In the genomic region with DNA sequence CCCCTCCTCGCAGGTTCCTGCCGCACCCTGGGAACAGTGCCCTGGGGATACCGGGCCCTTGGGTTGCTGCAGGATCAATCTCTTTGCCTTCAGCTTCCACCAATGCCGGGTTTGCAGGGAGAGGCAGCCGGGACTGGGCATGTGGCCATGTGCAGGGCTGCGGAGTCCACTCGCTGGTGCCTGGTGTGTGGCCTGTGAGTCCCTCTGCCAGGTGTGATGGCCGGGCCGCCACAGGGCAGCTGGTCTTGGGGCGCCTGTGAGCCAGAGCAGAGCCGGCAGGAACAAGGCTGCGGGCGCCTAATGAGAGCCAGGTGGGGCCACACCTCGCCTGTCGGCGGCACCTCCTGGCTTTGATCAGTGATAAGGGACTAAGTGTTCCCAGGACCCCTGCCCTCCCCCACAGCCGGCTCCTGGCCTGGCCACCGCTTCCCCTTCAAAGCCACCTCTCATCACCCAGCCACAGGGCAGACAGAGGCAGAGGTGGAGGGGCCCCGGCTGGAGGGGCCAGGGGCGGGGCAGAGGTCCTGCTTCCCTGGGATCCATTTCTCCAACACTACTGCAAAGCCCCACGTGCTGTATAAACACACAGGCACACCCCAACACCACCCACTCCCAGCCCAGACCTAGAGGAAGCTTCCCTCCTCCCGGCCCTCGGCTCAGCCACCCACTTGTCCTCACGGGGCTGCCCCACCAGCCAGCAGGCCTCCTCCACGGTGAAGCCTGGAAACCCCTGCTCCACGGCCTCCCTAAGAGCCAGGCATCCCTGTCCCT, we compare ENCODE assay signal across 1 cellular context.
TF ChIP-seq lines count a peak whose summit lies in the region.

No MANE protein-coding gene starts in this region.

TF ChIP-seq in GM23338, 12 proteins besides CTCF, POLR2A, EP300 and RAD21 (continued from another document):
- TF ChIP-seq, protein P1, sequence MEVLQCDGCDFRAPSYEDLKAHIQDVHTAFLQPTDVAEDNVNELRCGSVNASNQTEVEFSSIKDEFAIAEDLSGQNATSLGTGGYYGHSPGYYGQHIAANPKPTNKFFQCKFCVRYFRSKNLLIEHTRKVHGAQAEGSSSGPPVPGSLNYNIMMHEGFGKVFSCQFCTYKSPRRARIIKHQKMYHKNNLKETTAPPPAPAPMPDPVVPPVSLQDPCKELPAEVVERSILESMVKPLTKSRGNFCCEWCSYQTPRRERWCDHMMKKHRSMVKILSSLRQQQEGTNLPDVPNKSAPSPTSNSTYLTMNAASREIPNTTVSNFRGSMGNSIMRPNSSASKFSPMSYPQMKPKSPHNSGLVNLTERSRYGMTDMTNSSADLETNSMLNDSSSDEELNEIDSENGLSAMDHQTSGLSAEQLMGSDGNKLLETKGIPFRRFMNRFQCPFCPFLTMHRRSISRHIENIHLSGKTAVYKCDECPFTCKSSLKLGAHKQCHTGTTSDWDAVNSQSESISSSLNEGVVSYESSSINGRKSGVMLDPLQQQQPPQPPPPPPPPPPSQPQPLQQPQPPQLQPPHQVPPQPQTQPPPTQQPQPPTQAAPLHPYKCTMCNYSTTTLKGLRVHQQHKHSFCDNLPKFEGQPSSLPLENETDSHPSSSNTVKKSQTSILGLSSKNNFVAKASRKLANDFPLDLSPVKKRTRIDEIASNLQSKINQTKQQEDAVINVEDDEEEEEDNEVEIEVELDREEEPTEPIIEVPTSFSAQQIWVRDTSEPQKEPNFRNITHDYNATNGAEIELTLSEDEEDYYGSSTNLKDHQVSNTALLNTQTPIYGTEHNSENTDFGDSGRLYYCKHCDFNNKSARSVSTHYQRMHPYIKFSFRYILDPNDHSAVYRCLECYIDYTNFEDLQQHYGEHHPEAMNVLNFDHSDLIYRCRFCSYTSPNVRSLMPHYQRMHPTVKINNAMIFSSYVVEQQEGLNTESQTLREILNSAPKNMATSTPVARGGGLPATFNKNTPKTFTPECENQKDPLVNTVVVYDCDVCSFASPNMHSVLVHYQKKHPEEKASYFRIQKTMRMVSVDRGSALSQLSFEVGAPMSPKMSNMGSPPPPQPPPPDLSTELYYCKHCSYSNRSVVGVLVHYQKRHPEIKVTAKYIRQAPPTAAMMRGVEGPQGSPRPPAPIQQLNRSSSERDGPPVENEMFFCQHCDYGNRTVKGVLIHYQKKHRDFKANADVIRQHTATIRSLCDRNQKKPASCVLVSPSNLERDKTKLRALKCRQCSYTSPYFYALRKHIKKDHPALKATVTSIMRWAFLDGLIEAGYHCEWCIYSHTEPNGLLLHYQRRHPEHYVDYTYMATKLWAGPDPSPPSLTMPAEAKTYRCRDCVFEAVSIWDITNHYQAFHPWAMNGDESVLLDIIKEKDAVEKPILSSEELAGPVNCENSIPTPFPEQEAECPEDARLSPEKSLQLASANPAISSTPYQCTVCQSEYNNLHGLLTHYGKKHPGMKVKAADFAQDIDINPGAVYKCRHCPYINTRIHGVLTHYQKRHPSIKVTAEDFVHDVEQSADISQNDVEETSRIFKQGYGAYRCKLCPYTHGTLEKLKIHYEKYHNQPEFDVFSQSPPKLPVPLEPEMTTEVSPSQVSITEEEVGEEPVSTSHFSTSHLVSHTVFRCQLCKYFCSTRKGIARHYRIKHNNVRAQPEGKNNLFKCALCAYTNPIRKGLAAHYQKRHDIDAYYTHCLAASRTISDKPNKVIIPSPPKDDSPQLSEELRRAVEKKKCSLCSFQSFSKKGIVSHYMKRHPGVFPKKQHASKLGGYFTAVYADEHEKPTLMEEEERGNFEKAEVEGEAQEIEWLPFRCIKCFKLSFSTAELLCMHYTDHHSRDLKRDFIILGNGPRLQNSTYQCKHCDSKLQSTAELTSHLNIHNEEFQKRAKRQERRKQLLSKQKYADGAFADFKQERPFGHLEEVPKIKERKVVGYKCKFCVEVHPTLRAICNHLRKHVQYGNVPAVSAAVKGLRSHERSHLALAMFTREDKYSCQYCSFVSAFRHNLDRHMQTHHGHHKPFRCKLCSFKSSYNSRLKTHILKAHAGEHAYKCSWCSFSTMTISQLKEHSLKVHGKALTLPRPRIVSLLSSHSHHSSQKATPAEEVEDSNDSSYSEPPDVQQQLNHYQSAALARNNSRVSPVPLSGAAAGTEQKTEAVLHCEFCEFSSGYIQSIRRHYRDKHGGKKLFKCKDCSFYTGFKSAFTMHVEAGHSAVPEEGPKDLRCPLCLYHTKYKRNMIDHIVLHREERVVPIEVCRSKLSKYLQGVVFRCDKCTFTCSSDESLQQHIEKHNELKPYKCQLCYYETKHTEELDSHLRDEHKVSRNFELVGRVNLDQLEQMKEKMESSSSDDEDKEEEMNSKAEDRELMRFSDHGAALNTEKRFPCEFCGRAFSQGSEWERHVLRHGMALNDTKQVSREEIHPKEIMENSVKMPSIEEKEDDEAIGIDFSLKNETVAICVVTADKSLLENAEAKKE (CRISPR knock-in tag; IDR thresholded peaks at IDR 0.05), result no peak
- TF ChIP-seq ZNF114 (CRISPR knock-in tag; IDR thresholded peaks at IDR 0.05) (no peak), JUNB (IDR thresholded peaks at IDR 0.05; ENCODE audit: unreplicated experiment) (no peak), POLR2AphosphoS5 (IDR thresholded peaks at IDR 0.05; ENCODE audit: low read depth) (no peak), EZH2phosphoT487 (IDR thresholded peaks at IDR 0.05; ENCODE audit: unreplicated experiment) (no peak)
TF ChIP-seq in GM23338: peak in this region for 0.
